22 cellular contexts compared by ENCODE assay signal in genomic region chr22:42417645-42418303, GRCh38. TPM values are rescaled to one million over a fixed set of nuclear protein-coding genes. Genes with fewer than 3 reads are reported as not detected.
DNase-seq lines count a peak whose midpoint lies in the region; ATAC-seq and TF ChIP-seq lines count a peak whose summit lies in the region.
"Had no signal": no experiment of that assay in that cellular context is flagged by ENCODE, and none has a peak within 500 bp of the region (broad histone marks: within the 10 kb centered on the region; RNA-seq: fewer than 3 reads in every experiment).

No MANE protein-coding gene starts in this region.

- no peaks in the 10 kb centered on the region for H3K36me3 Mint-ChIP-seq in brain
- no peaks in the 10 kb centered on the region for H3K36me3 Mint-ChIP-seq in nephron progenitor cell (ENCODE audit: low read depth)
- H3K36me3 Mint-ChIP-seq in activated naive CD4-positive, alpha-beta T cell treated with anti-CD3 and anti-CD28 coated beads, Interleukin-2, amount 10 ng/mL, durations not matched to agents 7 days and 5 days: no peaks in the 10 kb centered on the region

- no peaks in the 10 kb centered on the region for H3K9me3 ChIP-seq in Peyer's patch
- H3K9me3 ChIP-seq: Caco-2, MG63, SK-N-SH had no signal

- H3K9me3 Mint-ChIP-seq in brain: peaks cover 0 to 8% (median 0%) of the 10 kb centered on the region in 5 experiments
- no peaks in the 10 kb centered on the region for H3K9me3 Mint-ChIP-seq in nephron progenitor cell
- no peaks in the 10 kb centered on the region for H3K9me3 Mint-ChIP-seq in activated naive CD4-positive, alpha-beta T cell treated with anti-CD3 and anti-CD28 coated beads, Interleukin-2, amount 10 ng/mL, durations not matched to agents 7 days and 5 days
- H3K9me3 Mint-ChIP-seq: CD4-positive, alpha-beta T cell had no signal

- no peaks in the 10 kb centered on the region for H3K4me1 ChIP-seq in Peyer's patch
- H3K4me1 ChIP-seq: Caco-2 had no signal

- H3K27me3 ChIP-seq in Peyer's patch: no peaks in the 10 kb centered on the region
- H3K27me3 ChIP-seq: MG63 had no signal

- no peak for TF ChIP-seq POLR2A in Peyer's patch (IDR thresholded peaks at IDR 0.05)

- CTCF ChIA-PET in activated naive CD4-positive, alpha-beta T cell treated with anti-CD3 and anti-CD28 coated beads, Interleukin-2, amount 10 ng/mL, durations not matched to agents 7 days and 5 days (lab: Charles Lee): no interaction called here

- intact Hi-C loops in Right ventricle myocardium inferior (cut with DNase I) (no loop called here), cardiac septum (cut with DNase I) (no loop called here)

- no peak overlapping the region for H3K27ac ChIP-seq in Peyer's patch
- H3K27ac ChIP-seq: 22Rv1 had no signal

- H3K4me3 ChIP-seq in Peyer's patch: no peak overlapping the region
- H3K4me3 ChIP-seq: MG63 had no signal

- no peak for ATAC-seq in Right ventricle myocardium inferior
- ATAC-seq: HCT116 had no signal

- in situ Hi-C loops in KBM-7 (cut with MboI; ENCODE audit: low pct_unique_long_range_greater_than_20kb, low sequenced_read_pairs): no loop called here

- H3K4me1 Mint-ChIP-seq in brain: peaks cover 65% of the 10 kb centered on the region
- peaks cover 84% of the 10 kb centered on the region for H3K4me1 Mint-ChIP-seq in nephron progenitor cell
- H3K4me1 Mint-ChIP-seq in activated naive CD4-positive, alpha-beta T cell treated with anti-CD3 and anti-CD28 coated beads, Interleukin-2, amount 10 ng/mL, durations not matched to agents 7 days and 5 days: peaks cover 2% of the 10 kb centered on the region

- peaks cover 5% of the 10 kb centered on the region for H3K27me3 Mint-ChIP-seq in brain
- peaks cover 36% of the 10 kb centered on the region for H3K27me3 Mint-ChIP-seq in nephron progenitor cell (ENCODE audit: low read depth, poor library complexity)
- H3K27me3 Mint-ChIP-seq in activated naive CD4-positive, alpha-beta T cell treated with anti-CD3 and anti-CD28 coated beads, Interleukin-2, amount 10 ng/mL, durations not matched to agents 7 days and 5 days: peaks cover 50% of the 10 kb centered on the region
- H3K27me3 Mint-ChIP-seq: CD4-positive, alpha-beta T cell had no signal

- H3K27ac Mint-ChIP-seq in brain: peak overlapping the region in 3 of 5 experiments; percentile 47 to 60 (median 52)
- no peak overlapping the region for H3K27ac Mint-ChIP-seq in nephron progenitor cell
- H3K27ac Mint-ChIP-seq in activated naive CD4-positive, alpha-beta T cell treated with anti-CD3 and anti-CD28 coated beads, Interleukin-2, amount 10 ng/mL, durations not matched to agents 7 days and 5 days: no peak overlapping the region
- H3K27ac Mint-ChIP-seq: CD4-positive, alpha-beta T cell had no signal

- peak; percentile 42 for DNase-seq in Right ventricle myocardium inferior (ENCODE audit: missing footprints)
- DNase-seq in cardiac septum (ENCODE audit: low spot score): no peak
- DNase-seq in nephron progenitor cell: no peak
- DNase-seq in Peyer's patch: no peak
- no peak for DNase-seq in activated naive CD4-positive, alpha-beta T cell treated with anti-CD3 and anti-CD28 coated beads, Interleukin-2, amount 10 ng/mL, durations not matched to agents 7 days and 5 days
- DNase-seq in HT-29 (ENCODE audit: low spot score): no peak
- no peak for DNase-seq in KBM-7
- DNase-seq: AML-193; Caco-2; CD4-positive, alpha-beta T cell; DMS153; GDM1; Kasumi-1; MG63; NCI-H1092 treated with DMSO at 0.1 percent for 48 hours; NCI-H2081; NCI-H446; SHP77; SK-N-SH had no signal

- no peak for TF ChIP-seq CTCF in brain (conservative IDR thresholded peaks at IDR 0.05)
- TF ChIP-seq CTCF in nephron progenitor cell (IDR thresholded peaks at IDR 0.05): no peak
- TF ChIP-seq CTCF in Peyer's patch (IDR thresholded peaks at IDR 0.05): no peak

- H3K36me3 ChIP-seq in Peyer's patch: no peaks in the 10 kb centered on the region
- H3K36me3 ChIP-seq: MG63 had no signal

- H3K4me3 Mint-ChIP-seq in brain: no peak overlapping the region
- H3K4me3 Mint-ChIP-seq in nephron progenitor cell: peak overlapping the region; percentile 34
- H3K4me3 Mint-ChIP-seq in activated naive CD4-positive, alpha-beta T cell treated with anti-CD3 and anti-CD28 coated beads, Interleukin-2, amount 10 ng/mL, durations not matched to agents 7 days and 5 days: no peak overlapping the region
- H3K4me3 Mint-ChIP-seq: CD4-positive, alpha-beta T cell had no signal

RNA-seq across cellular contexts. Expression of gene NFAM1, which starts 14.4 kb away (rescaled TPM):
- total RNA-seq in Right ventricle myocardium inferior (2.9 TPM), cardiac septum (1.5 TPM), Peyer's patch (1 to 10 TPM in 2 of 4 donors, under 1 TPM in 2; 0.35 to 2.4 (median 1.0) TPM)
- 1.4 TPM for polyA plus RNA-seq in brain (ENCODE audit: insufficient read depth, low read depth, low replicate concordance)
- total RNA-seq in HT-29 (2014; rRNA removed; shearing (Covaris generic)): not detected in 2 replicates
- total RNA-seq: Caco-2 had no signal

Comparison
In these comparisons a context has a peak if more than half of its experiments do, and no peak if none do; other contexts are left out.
1. H3K27ac Mint-ChIP-seq: peak in brain (3 of 5); none in nephron progenitor cell (single experiment) and activated naive CD4-positive, alpha-beta T cell treated with anti-CD3 and anti-CD28 coated beads, Interleukin-2, amount 10 ng/mL, durations not matched to agents 7 days and 5 days (single experiment).